1 cellular context compared by ENCODE assay signal in genomic region chr1:226199971-226200370, GRCh38.
TF ChIP-seq lines count a peak whose summit lies in the region.

No MANE protein-coding gene starts in this region.

TF ChIP-seq in K562, 482 proteins besides CTCF, POLR2A, EP300 and RAD21 (continued from another document):
- TF ChIP-seq ZNF512 (tag; IDR thresholded peaks at IDR 0.05) (peak; percentile 98), ZFPM2 (CRISPR knock-in tag; IDR thresholded peaks at IDR 0.05) (no peak), ELF2 (CRISPR knock-in tag; IDR thresholded peaks at IDR 0.05) (no peak), ZBTB26 (CRISPR knock-in tag; IDR thresholded peaks at IDR 0.05) (0 out of 2 replicates have a peak, but pooled peaks have one; percentile 52), PRMT5 (CRISPR knock-in tag; IDR thresholded peaks at IDR 0.05) (no peak), PHTF2 (CRISPR knock-in tag; IDR thresholded peaks at IDR 0.05) (no peak), SMARCE1 (IDR thresholded peaks at IDR 0.05) (0 out of 2 replicates have a peak, but pooled peaks have one; percentile 29), ETV6 (IDR thresholded peaks at IDR 0.05; ENCODE audit: borderline replicate concordance in 1 of 2, low read depth in 2 of 2, low read length in 1 of 2) (0 out of 4 replicates have a peak, but pooled peaks of 1 of the 2 experiments have one; percentile 1), ETV6 (CRISPR knock-in tag; IDR thresholded peaks at IDR 0.05; ENCODE audit: borderline replicate concordance) (no peak)
TF ChIP-seq in K562: peak in this region for 17.
